Comparison of ENCODE assay signal across 18 cellular contexts in the genomic region with DNA sequence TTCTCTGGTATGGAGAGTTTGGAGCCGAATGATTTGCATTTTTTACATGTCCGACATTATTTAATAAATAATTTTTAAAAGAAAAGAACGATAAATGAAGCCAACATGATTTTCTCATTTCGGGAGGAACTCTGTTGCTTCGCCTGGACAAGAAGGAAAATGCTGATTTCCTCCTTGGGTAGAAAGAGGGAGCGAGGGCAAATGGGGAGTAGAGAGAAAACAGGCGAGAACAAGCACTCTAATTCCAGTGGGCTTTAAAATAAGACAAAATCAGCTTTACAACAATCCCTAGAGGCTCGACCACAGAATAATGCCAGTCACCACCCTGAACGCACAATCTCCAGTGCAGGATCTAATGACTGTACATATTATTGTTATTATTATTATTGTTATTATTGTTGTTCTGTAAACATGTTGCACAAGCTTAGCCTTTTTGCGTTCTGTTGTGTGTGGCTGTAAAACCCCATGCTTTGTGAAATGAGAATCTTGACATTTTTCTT. TPM values are rescaled to one million over a fixed set of nuclear protein-coding genes. Genes with fewer than 3 reads are reported as not detected.
DNase-seq lines count a peak whose midpoint lies in the region; ATAC-seq and TF ChIP-seq lines count a peak whose summit lies in the region.
"Had no signal": no experiment of that assay in that cellular context is flagged by ENCODE, and none has a peak within 500 bp of the region (broad histone marks: within the 10 kb centered on the region; RNA-seq: fewer than 3 reads in every experiment).

No MANE protein-coding gene starts in this region.

- H3K27ac Mint-ChIP-seq in central memory CD8-positive, alpha-beta T cell (ENCODE audit: low read depth): peak overlapping the region; percentile 73
- no peak overlapping the region for H3K27ac Mint-ChIP-seq in Calu3 (ENCODE audit: unreplicated experiment)
- H3K27ac Mint-ChIP-seq: H9 had no signal

- DNase-seq in central memory CD8-positive, alpha-beta T cell (ENCODE audit: low spot score in 2 of 2): no peak
- DNase-seq in HCEC 1CT: no peak
- no peak for DNase-seq in Calu3
- DNase-seq in NCI-H2029 (lab: John Stamatoyannopoulos, UW): no peak
- no peak for DNase-seq in NCI-H187 (lab: John Stamatoyannopoulos, UW)
- DNase-seq: ACHN, AML-193, NCI-H1417 treated with DMSO at 0.1 percent for 48 hours, NCI-H2081 treated with DMSO at 0.1 percent for 48 hours, NCI-H510A, NCI-H774, PC-3 had no signal

- POLR2A ChIA-PET in HEK293 (lab: Yijun Ruan, JAX): no interaction called here

- intact Hi-C loops in Calu3 (cut with micrococcal nuclease; ENCODE audit: unreplicated experiment): no loop called here

- H3K9me2 ChIP-seq in neural cell (ENCODE audit: insufficient read depth, low read length): no peaks in the 10 kb centered on the region

- H4K20me1 ChIP-seq in neural cell (ENCODE audit: insufficient read depth): no peaks in the 10 kb centered on the region

- BruUV-seq in Calu3 (replicated peaks; lab: Mats Ljungman, UMichigan): no TSS peak

- H3K4me3 ChIP-seq in HEK293 (ENCODE audit: low read depth, low read length): no peak overlapping the region
- H3K4me3 ChIP-seq in neural cell (ENCODE audit: low read length): peak overlapping the region; percentile 85
- H3K4me3 ChIP-seq: SJSA1 had no signal

- H3K9ac ChIP-seq in neural cell (ENCODE audit: low read length): peak overlapping the region; percentile 92

- H3K9me3 Mint-ChIP-seq in central memory CD8-positive, alpha-beta T cell: no peaks in the 10 kb centered on the region
- H3K9me3 Mint-ChIP-seq in Calu3 (ENCODE audit: low read depth, unreplicated experiment): no peaks in the 10 kb centered on the region

- peaks cover 91% of the 10 kb centered on the region for H3K79me2 ChIP-seq in neural cell (replicated peaks; ENCODE audit: insufficient read depth, low read length)

- ATAC-seq in central memory CD8-positive, alpha-beta T cell (replicated peaks; ENCODE audit: extremely low read depth, poor library complexity, severe bottlenecking): no peak
- ATAC-seq: PC-3 had no signal

- peaks cover 7% of the 10 kb centered on the region for H3F3A ChIP-seq in neural cell (ENCODE audit: insufficient read depth, low read length, poor library complexity, severe bottlenecking)

- CTCF ChIA-PET in HEK293 (lab: Yijun Ruan, JAX) (no interaction called here), Calu3 (lab: Charles Lee) (no interaction called here)

- peaks cover 44% of the 10 kb centered on the region for H3K36me3 Mint-ChIP-seq in central memory CD8-positive, alpha-beta T cell (ENCODE audit: insufficient read depth)
- peaks cover 19% of the 10 kb centered on the region for H3K36me3 Mint-ChIP-seq in Calu3 (ENCODE audit: insufficient read depth, unreplicated experiment)

- H3K27ac ChIP-seq in C4-2B: peak overlapping the region; percentile 75
- H3K27ac ChIP-seq in HEK293 (ENCODE audit: extremely low read depth, low read depth, low read length): no peak overlapping the region
- H3K27ac ChIP-seq in neural cell (ENCODE audit: low read length): peak overlapping the region; percentile 93
- H3K27ac ChIP-seq: SJSA1 had no signal

- no peak for TF ChIP-seq EP300 in neural cell (conservative IDR thresholded peaks at IDR 0.05; ENCODE audit: poor library complexity, severe bottlenecking)

- no peak overlapping the region for H3K4me3 Mint-ChIP-seq in central memory CD8-positive, alpha-beta T cell
- no peak overlapping the region for H3K4me3 Mint-ChIP-seq in Calu3 (ENCODE audit: low read depth, unreplicated experiment)

- TF ChIP-seq CTCF in C4-2B (conservative IDR thresholded peaks at IDR 0.05) (no peak), HEK293 (tag by site-specific recombination; IDR thresholded peaks at IDR 0.05) (no peak), neural cell (IDR thresholded peaks at IDR 0.05; ENCODE audit: poor library complexity, severe bottlenecking) (no peak), Calu3 (IDR thresholded peaks at IDR 0.05; ENCODE audit: unreplicated experiment) (no peak)

- peaks cover 0 to 28% of the 10 kb centered on the region in 2 experiments; a peak in 1 of 3 replicates for H3K36me3 ChIP-seq in HEK293 (ENCODE audit: control insufficient read depth in 2 of 2, insufficient read depth in 1 of 2, low read length in 2 of 2)
- no peaks in the 10 kb centered on the region for H3K36me3 ChIP-seq in neural cell (ENCODE audit: insufficient read depth, low read length)

- TF ChIP-seq RAD21 in neural cell (conservative IDR thresholded peaks at IDR 0.05): no peak

- H3K27me3 ChIP-seq in neural cell (ENCODE audit: insufficient read depth, low read depth, low read length): peaks cover 13% of the 10 kb centered on the region
- H3K27me3 ChIP-seq: SJSA1 had no signal

- H3K4me1 Mint-ChIP-seq in central memory CD8-positive, alpha-beta T cell: peaks cover 41% of the 10 kb centered on the region
- H3K4me1 Mint-ChIP-seq in Calu3 (ENCODE audit: low read depth, unreplicated experiment): peaks cover 27% of the 10 kb centered on the region

- H3K4me1 ChIP-seq in HEK293 (ENCODE audit: control insufficient read depth, insufficient read depth, low read length): no peaks in the 10 kb centered on the region; the same call in 1 of the 2 replicates

- H3K27me3 Mint-ChIP-seq in central memory CD8-positive, alpha-beta T cell: peaks cover 98% of the 10 kb centered on the region
- peaks cover 100% of the 10 kb centered on the region for H3K27me3 Mint-ChIP-seq in Calu3 (ENCODE audit: unreplicated experiment)

- no peak overlapping the region for H2AFZ ChIP-seq in neural cell (ENCODE audit: low read depth, low read length)

- H3K4me2 ChIP-seq in neural cell (ENCODE audit: low read length): peak overlapping the region; percentile 76

- no peaks in the 10 kb centered on the region for H3K9me3 ChIP-seq in HEK293 (ENCODE audit: control insufficient read depth, insufficient read depth, low read depth, low read length)
- H3K9me3 ChIP-seq in neural cell (ENCODE audit: low read length): no peaks in the 10 kb centered on the region
- H3K9me3 ChIP-seq: SJSA1 had no signal

TF ChIP-seq in HEK293, 187 proteins besides CTCF, POLR2A, EP300 and RAD21:
- TF ChIP-seq ZNF658 (tag by site-specific recombination; IDR thresholded peaks at IDR 0.05) (no peak), KLF16 (tag by site-specific recombination; IDR thresholded peaks at IDR 0.05) (no peak), ZBTB48 (tag by site-specific recombination; IDR thresholded peaks at IDR 0.05) (peak; percentile 52; the same call in 1 of the 2 replicates), YY1 (tag by site-specific recombination; IDR thresholded peaks at IDR 0.05) (no peak), ZBTB26 (tag by site-specific recombination; optimal IDR thresholded peaks at IDR 0.05) (no peak)

TF ChIP-seq in neural cell, 6 proteins besides CTCF, POLR2A, EP300 and RAD21:
- TF ChIP-seq TAF1 (IDR thresholded peaks at IDR 0.05; ENCODE audit: low read depth): no peak
- no peak for TF ChIP-seq POLR2AphosphoS5 (IDR thresholded peaks at IDR 0.05)
- TF ChIP-seq SMC3 (conservative IDR thresholded peaks at IDR 0.05; ENCODE audit: poor library complexity): no peak
- no peak for TF ChIP-seq MXI1 (conservative IDR thresholded peaks at IDR 0.05; ENCODE audit: poor library complexity, severe bottlenecking)
- no peak for TF ChIP-seq EZH2 (IDR thresholded peaks at IDR 0.05; ENCODE audit: borderline replicate concordance, insufficient read depth, low read length, poor library complexity, severe bottlenecking)
- no peak for TF ChIP-seq REST (IDR thresholded peaks at IDR 0.05; ENCODE audit: borderline replicate concordance)

RNA-seq across cellular contexts. Expression of gene DLX1, which starts 3.7 kb away (rescaled TPM):
- polyA plus RNA-seq in neural cell: 67.3 and 83.1 TPM in 2 replicates
- polyA minus RNA-seq in neural cell: 53.3 and 55.8 TPM in 2 replicates
- not detected in 2 replicates for total RNA-seq in Calu3 (2022)
- total RNA-seq: CD4-positive, CD25-positive, alpha-beta regulatory T cell; H9 had no signal
- polyA plus RNA-seq: CD4-positive, CD25-positive, alpha-beta regulatory T cell had no signal

RNA-seq across cellular contexts. Expression of gene DLX2, which starts 13.6 kb away (rescaled TPM):
- polyA plus RNA-seq in neural cell: 7.7 and 9.3 TPM in 2 replicates
- 18.7 and 19.3 TPM in 2 replicates for polyA minus RNA-seq in neural cell
- total RNA-seq in Calu3 (2022): not detected in 2 replicates
- total RNA-seq: H9 had no signal
- polyA plus RNA-seq: CD4-positive, CD25-positive, alpha-beta regulatory T cell had no signal
